Comparison of ENCODE assay signal across 10 cellular contexts in the genomic region with DNA sequence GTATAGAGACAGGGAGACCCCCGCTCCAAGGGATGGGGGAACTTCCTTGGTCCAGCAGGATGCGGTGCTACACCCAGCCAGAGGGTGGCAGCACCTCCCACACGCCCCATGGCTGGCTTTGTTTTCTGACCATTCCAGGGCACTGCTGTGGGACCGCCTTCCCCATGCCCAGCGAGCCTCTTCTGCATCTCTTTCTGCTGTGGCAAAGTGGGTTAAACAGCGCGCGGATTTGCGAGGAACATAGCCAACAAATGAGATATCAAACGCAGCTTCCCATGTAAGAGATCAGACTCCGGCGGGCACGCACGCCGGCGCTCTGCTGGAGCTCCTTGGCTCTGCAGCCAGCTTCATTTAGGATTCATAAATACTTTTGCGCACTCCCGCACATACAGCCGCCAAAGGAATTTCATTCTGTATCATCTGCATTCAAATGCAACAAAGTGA.
DNase-seq lines count a peak whose midpoint lies in the region; ATAC-seq, FAIRE-seq and TF ChIP-seq lines count a peak whose summit lies in the region.
"Had no signal": no experiment of that assay in that cellular context is flagged by ENCODE, and none has a peak within 500 bp of the region (broad histone marks: within the 10 kb centered on the region; RNA-seq: fewer than 3 reads in every experiment).

No MANE protein-coding gene starts in this region.

- no peaks in the 10 kb centered on the region for H3K79me2 ChIP-seq in hepatocyte

- no peaks in the 10 kb centered on the region for H3K27me3 Mint-ChIP-seq in activated CD4-positive, alpha-beta T cell treated with anti-CD3 and anti-CD28 coated beads, Interleukin-2, amount 10 ng/mL, durations not matched to agents 24 days and 14 days

- H3K27ac ChIP-seq in Peyer's patch (no peak overlapping the region), hepatocyte (no peak overlapping the region)

- H4K20me1 ChIP-seq in hepatocyte (ENCODE audit: insufficient read depth, poor library complexity, severe bottlenecking), result no peaks in the 10 kb centered on the region

- H3K9me2 ChIP-seq in hepatocyte (replicated peaks; ENCODE audit: insufficient read depth), result no peaks in the 10 kb centered on the region

- no peak for ATAC-seq in GM21390 (IDR thresholded peaks at IDR 0.05; ENCODE audit: unreplicated experiment)
- ATAC-seq in HG02840 (IDR thresholded peaks at IDR 0.05; ENCODE audit: low FRiP score, unreplicated experiment), result no peak

- peak in 4 of 6 experiments; percentile 32 to 57 (median 46) for TF ChIP-seq CTCF in Peyer's patch (IDR thresholded peaks at IDR 0.05)
- TF ChIP-seq CTCF in hepatocyte (IDR thresholded peaks at IDR 0.05; ENCODE audit: poor library complexity), result peak; percentile 59

- intact Hi-C loops in activated CD4-positive, alpha-beta T cell treated with anti-CD3 and anti-CD28 coated beads, Interleukin-2, amount 10 ng/mL, durations not matched to agents 24 days and 14 days (cut with micrococcal nuclease), result no loop called here

- no peak overlapping the region for H3K27ac Mint-ChIP-seq in activated CD4-positive, alpha-beta T cell treated with anti-CD3 and anti-CD28 coated beads, Interleukin-2, amount 10 ng/mL, durations not matched to agents 24 days and 14 days

- no peaks in the 10 kb centered on the region for H3K9me3 Mint-ChIP-seq in activated CD4-positive, alpha-beta T cell treated with anti-CD3 and anti-CD28 coated beads, Interleukin-2, amount 10 ng/mL, durations not matched to agents 24 days and 14 days

- no peak overlapping the region for H2AFZ ChIP-seq in hepatocyte

- H3K4me2 ChIP-seq in hepatocyte, result peak overlapping the region; percentile 64

- no peaks in the 10 kb centered on the region for H3K4me1 Mint-ChIP-seq in activated CD4-positive, alpha-beta T cell treated with anti-CD3 and anti-CD28 coated beads, Interleukin-2, amount 10 ng/mL, durations not matched to agents 24 days and 14 days

- no peak for TF ChIP-seq POLR2A in Peyer's patch (IDR thresholded peaks at IDR 0.05)

- H3K36me3 Mint-ChIP-seq in activated CD4-positive, alpha-beta T cell treated with anti-CD3 and anti-CD28 coated beads, Interleukin-2, amount 10 ng/mL, durations not matched to agents 24 days and 14 days (ENCODE audit: low read depth), result no peaks in the 10 kb centered on the region

- no peak overlapping the region for H3K4me3 Mint-ChIP-seq in activated CD4-positive, alpha-beta T cell treated with anti-CD3 and anti-CD28 coated beads, Interleukin-2, amount 10 ng/mL, durations not matched to agents 24 days and 14 days

- H3K9me3 ChIP-seq in Peyer's patch (no peaks in the 10 kb centered on the region), hepatocyte (ENCODE audit: low read depth) (no peaks in the 10 kb centered on the region)

- WGBS in hepatocyte (ENCODE audit: low lambda C conversion rate, missing lambda C conversion rate), result 49% methylated on average over 19 of the region's 19 CpGs

- H3K4me3 ChIP-seq in Peyer's patch (peak overlapping the region in 2 of 4 donors; percentile 17 to 22), hepatocyte (no peak overlapping the region)

- DNase-seq in activated CD4-positive, alpha-beta T cell treated with anti-CD3 and anti-CD28 coated beads for 48 hours, result peak; percentile 5
- no peak for DNase-seq in activated CD4-positive, alpha-beta T cell treated with anti-CD3 and anti-CD28 coated beads, Interleukin-2, amount 10 ng/mL, durations not matched to agents 24 days and 14 days
- DNase-seq in Peyer's patch, result no peak
- DNase-seq in hepatocyte (ENCODE audit: low spot score), result peak; percentile 23
- DNase-seq in urothelium cell line (ENCODE audit: low spot score), result peak; percentile 78
- no peak for DNase-seq in RKO (ENCODE audit: low spot score)
- DNase-seq: EL, NCI-H446 had no signal

- no peaks in the 10 kb centered on the region for H3K27me3 ChIP-seq in Peyer's patch
- peaks cover 4% of the 10 kb centered on the region for H3K27me3 ChIP-seq in hepatocyte

- no peaks in the 10 kb centered on the region for H3K4me1 ChIP-seq in Peyer's patch
- H3K4me1 ChIP-seq in hepatocyte (ENCODE audit: insufficient read depth), result no peaks in the 10 kb centered on the region

- H3K36me3 ChIP-seq in Peyer's patch (no peaks in the 10 kb centered on the region), hepatocyte (replicated peaks; ENCODE audit: insufficient read depth, low read depth) (no peaks in the 10 kb centered on the region)

- FAIRE-seq in urothelium cell line (lab: Jason Lieb, UNC), result no peak

Comparison
In these comparisons a context has a peak if more than half of its experiments do, and no peak if none do; other contexts are left out.
1. DNase-seq: peak in activated CD4-positive, alpha-beta T cell treated with anti-CD3 and anti-CD28 coated beads for 48 hours (single experiment), hepatocyte (single experiment) and urothelium cell line (single experiment); none in activated CD4-positive, alpha-beta T cell treated with anti-CD3 and anti-CD28 coated beads, Interleukin-2, amount 10 ng/mL, durations not matched to agents 24 days and 14 days (single experiment), Peyer's patch (0 of 3) and RKO (single experiment).